ENCODE assay signal across 8 cellular contexts in genomic region chr2:72146357-72147302, GRCh38. TPM values are rescaled to one million over a fixed set of nuclear protein-coding genes. Genes with fewer than 3 reads are reported as not detected.
DNase-seq lines count a peak whose midpoint lies in the region; ATAC-seq lines count a peak whose summit lies in the region.

No MANE protein-coding gene starts in this region.

- H3K27me3 Mint-ChIP-seq in immature natural killer cell (ENCODE audit: low read depth in 3 of 3): peaks cover 25 to 39% (median 27%) of the 10 kb centered on the region in 3 donors

- ATAC-seq in stimulated activated effector memory CD8-positive, alpha-beta T cell treated with anti-CD3 and anti-CD28 coated beads, Interleukin-12 subunit alpha, Interleukin-12 subunit beta, amount 100 ng/mL, for 72 hours: no peak
- no peak for ATAC-seq in HG03135 (IDR thresholded peaks at IDR 0.05; ENCODE audit: unreplicated experiment)
- ATAC-seq in HG02571 (IDR thresholded peaks at IDR 0.05; ENCODE audit: unreplicated experiment): no peak

- peaks cover 0 to 4% (median 4%) of the 10 kb centered on the region in 3 donors for H3K36me3 Mint-ChIP-seq in immature natural killer cell
- H3K36me3 Mint-ChIP-seq in stimulated activated effector memory CD8-positive, alpha-beta T cell treated with anti-CD3 and anti-CD28 coated beads, Interleukin-12 subunit alpha, Interleukin-12 subunit beta, amount 100 ng/mL, for 72 hours: no peaks in the 10 kb centered on the region

- H3K9me3 Mint-ChIP-seq in immature natural killer cell: peaks cover 0 to 6% (median under 1%) of the 10 kb centered on the region in 6 donors
- no peaks in the 10 kb centered on the region for H3K9me3 Mint-ChIP-seq in stimulated activated effector memory CD8-positive, alpha-beta T cell treated with anti-CD3 and anti-CD28 coated beads, Interleukin-12 subunit alpha, Interleukin-12 subunit beta, amount 100 ng/mL, for 72 hours

- DNase-seq in DMS 273 (lab: John Stamatoyannopoulos, UW; ENCODE audit: unreplicated experiment) (peak; percentile 42), DMS 273 treated with DMSO at 0.1 percent for 48 hours (lab: John Stamatoyannopoulos, UW) (no peak), immature natural killer cell (no peak), hypothalamus (lab: John Stamatoyannopoulos, UW) (no peak)
- DNase-seq in activated T-cell treated with anti-CD3 and anti-CD28 coated beads, Interleukin-2, amount 50 U/mL, for 48 hours: peak; percentile 28 to 29
- DNase-seq in stimulated activated effector memory CD8-positive, alpha-beta T cell treated with anti-CD3 and anti-CD28 coated beads, Interleukin-12 subunit alpha, Interleukin-12 subunit beta, amount 100 ng/mL, for 72 hours (ENCODE audit: low spot score in 2 of 2): peak in 1 of 2 donors; percentile 50

- no peak overlapping the region for H3K27ac Mint-ChIP-seq in immature natural killer cell
- no peak overlapping the region for H3K27ac Mint-ChIP-seq in stimulated activated effector memory CD8-positive, alpha-beta T cell treated with anti-CD3 and anti-CD28 coated beads, Interleukin-12 subunit alpha, Interleukin-12 subunit beta, amount 100 ng/mL, for 72 hours

- peak overlapping the region; percentile 46 to 70 (median 57) for H3K4me3 Mint-ChIP-seq in immature natural killer cell
- H3K4me3 Mint-ChIP-seq in stimulated activated effector memory CD8-positive, alpha-beta T cell treated with anti-CD3 and anti-CD28 coated beads, Interleukin-12 subunit alpha, Interleukin-12 subunit beta, amount 100 ng/mL, for 72 hours: peak overlapping the region; percentile 70

- peaks cover 37 to 47% of the 10 kb centered on the region in 2 donors for H3K4me1 Mint-ChIP-seq in immature natural killer cell
- H3K4me1 Mint-ChIP-seq in stimulated activated effector memory CD8-positive, alpha-beta T cell treated with anti-CD3 and anti-CD28 coated beads, Interleukin-12 subunit alpha, Interleukin-12 subunit beta, amount 100 ng/mL, for 72 hours: peaks cover 47% of the 10 kb centered on the region

RNA-seq across cellular contexts. Expression of gene CYP26B1, which starts 1.0 kb away (rescaled TPM):
- polyA plus RNA-seq in immature natural killer cell: not detected

Comparison
In these comparisons a context has a peak if more than half of its experiments do, and no peak if none do; other contexts are left out.
1. DNase-seq: peak in DMS 273 (single experiment) and activated T-cell treated with anti-CD3 and anti-CD28 coated beads, Interleukin-2, amount 50 U/mL, for 48 hours (2 of 2); none in DMS 273 treated with DMSO at 0.1 percent for 48 hours (single experiment), immature natural killer cell (0 of 3) and hypothalamus (0 of 51).